8 cellular contexts compared by ENCODE assay signal in genomic region chr1:70355111-70355407, GRCh38. TPM values are rescaled to one million over a fixed set of nuclear protein-coding genes. Genes with fewer than 3 reads are reported as not detected.
DNase-seq lines count a peak whose midpoint lies in the region; ATAC-seq and TF ChIP-seq lines count a peak whose summit lies in the region.

No MANE protein-coding gene starts in this region.

- peaks cover 39% of the 10 kb centered on the region for H3K4me1 Mint-ChIP-seq in activated T-cell treated with anti-CD3 and anti-CD28 coated beads, Interleukin-2, amount 50 U/mL, for 24 hours (ENCODE audit: low read depth)

- H3K27me3 ChIP-seq in right lobe of liver (no peaks in the 10 kb centered on the region), thymus (ENCODE audit: control insufficient read depth, insufficient read depth) (no peaks in the 10 kb centered on the region)

- no peak for DNase-seq in activated T-cell treated with anti-CD3 and anti-CD28 coated beads, Interleukin-2, amount 50 U/mL, for 24 hours
- DNase-seq in activated T-cell treated with anti-CD3 and anti-CD28 coated beads for 4 hours (no peak), astrocyte of the cerebellum (ENCODE audit: low read depth) (no peak), right lobe of liver (no peak), hypothalamus (lab: John Stamatoyannopoulos, UW) (no peak), GDM1 (lab: John Stamatoyannopoulos, UW) (no peak), nucleus accumbens (lab: John Stamatoyannopoulos, UW) (no peak)

- no peaks in the 10 kb centered on the region for H3K9me3 ChIP-seq in right lobe of liver
- H3K9me3 ChIP-seq in thymus (ENCODE audit: control insufficient read depth), result no peaks in the 10 kb centered on the region

- in situ Hi-C loops in astrocyte of the cerebellum (cut with HindIII; ENCODE audit: low sequenced_read_pairs), result no loop called here

- TF ChIP-seq POLR2A in right lobe of liver (IDR thresholded peaks at IDR 0.05), result no peak

- H3K36me3 ChIP-seq in right lobe of liver (no peaks in the 10 kb centered on the region), thymus (ENCODE audit: control insufficient read depth, insufficient read depth) (no peaks in the 10 kb centered on the region)

- peaks cover 0 to 14% (median 0%) of the 10 kb centered on the region in 4 donors for H3K4me1 ChIP-seq in right lobe of liver
- H3K4me1 ChIP-seq in thymus (ENCODE audit: control insufficient read depth, insufficient read depth, low read length), result peaks cover 3% of the 10 kb centered on the region

- no peak for TF ChIP-seq CTCF in astrocyte of the cerebellum (IDR thresholded peaks at IDR 0.05; ENCODE audit: low read depth, low read length, missing control alignments)
- no peak for TF ChIP-seq CTCF in right lobe of liver (IDR thresholded peaks at IDR 0.05)

- H3K4me3 Mint-ChIP-seq in activated T-cell treated with anti-CD3 and anti-CD28 coated beads, Interleukin-2, amount 50 U/mL, for 24 hours, result peak overlapping the region; percentile 94

- no peak for ATAC-seq in right lobe of liver

- H3K27ac Mint-ChIP-seq in activated T-cell treated with anti-CD3 and anti-CD28 coated beads, Interleukin-2, amount 50 U/mL, for 24 hours, result peak overlapping the region; percentile 99

- no peaks in the 10 kb centered on the region for H3K27me3 Mint-ChIP-seq in activated T-cell treated with anti-CD3 and anti-CD28 coated beads, Interleukin-2, amount 50 U/mL, for 24 hours

- H3K4me3 ChIP-seq in astrocyte of the cerebellum (ENCODE audit: low read depth, low read length) (peak overlapping the region; percentile 62), right lobe of liver (peak overlapping the region; percentile 61 to 91 (median 84)), thymus (ENCODE audit: low read length) (peak overlapping the region; percentile 80)

- peaks cover 47% of the 10 kb centered on the region for H3K36me3 Mint-ChIP-seq in activated T-cell treated with anti-CD3 and anti-CD28 coated beads, Interleukin-2, amount 50 U/mL, for 24 hours (ENCODE audit: low read depth)

- intact Hi-C loops in right lobe of liver (cut with DNase I), result no loop called here

- peak overlapping the region; percentile 75 to 91 (median 84) for H3K27ac ChIP-seq in right lobe of liver
- H3K27ac ChIP-seq in thymus (ENCODE audit: low read depth), result peak overlapping the region; percentile 92

- WGBS in right lobe of liver (ENCODE audit: insufficient coverage, low coverage, low lambda C conversion rate, missing lambda C conversion rate), result 36% methylated on average over 6 of the region's 6 CpGs
- 79% methylated on average over 6 of the region's 6 CpGs for WGBS in thymus

- H3K9me3 Mint-ChIP-seq in activated T-cell treated with anti-CD3 and anti-CD28 coated beads, Interleukin-2, amount 50 U/mL, for 24 hours, result peaks cover 2% of the 10 kb centered on the region

RNA-seq across cellular contexts. Expression of gene ANKRD13C, which starts 0.5 kb away (rescaled TPM):
- 1 to 10 TPM; 6.4 to 8.9 (median 7.3) TPM for total RNA-seq in right lobe of liver
- 18.6 TPM for polyA plus RNA-seq in thymus

RNA-seq across cellular contexts. Expression of gene CTH, which starts 56.0 kb away (rescaled TPM):
- total RNA-seq in right lobe of liver, result 10 to 100 TPM; 32.3 to 85.7 (median 49.0) TPM
- 2.8 TPM for polyA plus RNA-seq in thymus
